ENCODE assay signal across 1 cellular context in the genomic region with DNA sequence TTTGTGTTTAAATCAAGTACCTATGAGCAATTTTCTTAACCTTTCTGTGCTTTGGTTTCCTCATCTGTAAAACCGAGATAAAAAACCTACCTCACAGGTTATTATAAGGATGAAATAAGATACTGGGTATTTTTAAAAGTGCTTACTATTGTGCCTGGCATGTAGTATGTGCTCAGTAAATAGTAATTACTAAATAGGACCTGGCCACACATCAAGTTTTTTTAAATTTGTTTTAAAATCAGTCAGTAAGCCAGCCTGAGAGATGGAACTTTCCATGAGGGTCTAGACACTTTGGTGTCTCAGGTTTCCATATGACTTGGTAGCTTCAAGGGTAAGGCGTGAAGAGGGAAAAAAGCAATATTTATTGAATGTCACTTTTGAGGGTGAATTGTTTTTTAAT.
A peak's percentile ranks its signal among the peaks of the same experiment; 100 is the strongest.
TF ChIP-seq lines count a peak whose summit lies in the region.

No MANE protein-coding gene starts in this region.

TF ChIP-seq in HEK293, 187 proteins besides CTCF, POLR2A, EP300 and RAD21 (continued from another document):
- TF ChIP-seq, protein P1, sequence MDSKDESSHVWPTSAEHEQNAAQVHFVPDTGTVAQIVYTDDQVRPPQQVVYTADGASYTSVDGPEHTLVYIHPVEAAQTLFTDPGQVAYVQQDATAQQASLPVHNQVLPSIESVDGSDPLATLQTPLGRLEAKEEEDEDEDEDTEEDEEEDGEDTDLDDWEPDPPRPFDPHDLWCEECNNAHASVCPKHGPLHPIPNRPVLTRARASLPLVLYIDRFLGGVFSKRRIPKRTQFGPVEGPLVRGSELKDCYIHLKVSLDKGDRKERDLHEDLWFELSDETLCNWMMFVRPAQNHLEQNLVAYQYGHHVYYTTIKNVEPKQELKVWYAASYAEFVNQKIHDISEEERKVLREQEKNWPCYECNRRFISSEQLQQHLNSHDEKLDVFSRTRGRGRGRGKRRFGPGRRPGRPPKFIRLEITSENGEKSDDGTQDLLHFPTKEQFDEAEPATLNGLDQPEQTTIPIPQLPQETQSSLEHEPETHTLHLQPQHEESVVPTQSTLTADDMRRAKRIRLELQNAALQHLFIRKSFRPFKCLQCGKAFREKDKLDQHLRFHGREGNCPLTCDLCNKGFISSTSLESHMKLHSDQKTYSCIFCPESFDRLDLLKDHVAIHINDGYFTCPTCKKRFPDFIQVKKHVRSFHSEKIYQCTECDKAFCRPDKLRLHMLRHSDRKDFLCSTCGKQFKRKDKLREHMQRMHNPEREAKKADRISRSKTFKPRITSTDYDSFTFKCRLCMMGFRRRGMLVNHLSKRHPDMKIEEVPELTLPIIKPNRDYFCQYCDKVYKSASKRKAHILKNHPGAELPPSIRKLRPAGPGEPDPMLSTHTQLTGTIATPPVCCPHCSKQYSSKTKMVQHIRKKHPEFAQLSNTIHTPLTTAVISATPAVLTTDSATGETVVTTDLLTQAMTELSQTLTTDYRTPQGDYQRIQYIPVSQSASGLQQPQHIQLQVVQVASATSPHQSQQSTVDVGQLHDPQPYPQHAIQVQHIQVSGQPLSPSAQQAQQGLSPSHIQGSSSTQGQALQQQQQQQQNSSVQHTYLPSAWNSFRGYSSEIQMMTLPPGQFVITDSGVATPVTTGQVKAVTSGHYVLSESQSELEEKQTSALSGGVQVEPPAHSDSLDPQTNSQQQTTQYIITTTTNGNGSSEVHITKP (tag by site-specific recombination; IDR thresholded peaks at IDR 0.05) = peak; percentile 35
TF ChIP-seq in HEK293: peak in this region for 2.
